Comparison of ENCODE assay signal across 10 cellular contexts in genomic region chr9:38339087-38339486, GRCh38. TPM values are rescaled to one million over a fixed set of nuclear protein-coding genes. Genes with fewer than 3 reads are reported as not detected.
A peak's percentile ranks its signal among the peaks of the same experiment; 100 is the strongest.
DNase-seq lines count a peak whose midpoint lies in the region; ATAC-seq, FAIRE-seq and TF ChIP-seq lines count a peak whose summit lies in the region.
"Had no signal": no experiment of that assay in that cellular context is flagged by ENCODE, and none has a peak within 500 bp of the region (broad histone marks: within the 10 kb centered on the region; RNA-seq: fewer than 3 reads in every experiment).

No MANE protein-coding gene starts in this region.

- BruUV-seq in HepG2 (replicated peaks; lab: Mats Ljungman, UMichigan), result no TSS peak

- H3F3A ChIP-seq in smooth muscle cell (ENCODE audit: low read depth), result no peaks in the 10 kb centered on the region

- no peak overlapping the region for H3K4me3 ChIP-seq in astrocyte (ENCODE audit: insufficient read depth, low read depth, low read length)
- H3K4me3 ChIP-seq in HepG2 (replicated peaks in 1 of 3; ENCODE audit: insufficient read depth in 1 of 3, low read depth in 2 of 3, low read length in 3 of 3), result no peak overlapping the region
- H3K4me3 ChIP-seq in smooth muscle cell, result no peak overlapping the region

- TF ChIP-seq CTCF in astrocyte (IDR thresholded peaks at IDR 0.05; ENCODE audit: insufficient read depth, low read depth, low read length) (no peak), HepG2 (CRISPR knock-in tag; IDR thresholded peaks at IDR 0.05) (no peak), smooth muscle cell (IDR thresholded peaks at IDR 0.05; ENCODE audit: borderline replicate concordance, insufficient read depth, poor library complexity, severe bottlenecking) (no peak)

- intact Hi-C loops in HepG2 (cut with micrococcal nuclease; ENCODE audit: unreplicated experiment), result no loop called here

- H3K79me2 ChIP-seq in astrocyte (ENCODE audit: insufficient read depth, low read length), result no peaks in the 10 kb centered on the region
- H3K79me2 ChIP-seq in HepG2 (ENCODE audit: insufficient read depth, low read length), result no peaks in the 10 kb centered on the region
- H3K79me2 ChIP-seq in smooth muscle cell (ENCODE audit: low read depth), result no peaks in the 10 kb centered on the region

- H4K20me1 ChIP-seq in astrocyte (ENCODE audit: insufficient read depth, low read length), result no peaks in the 10 kb centered on the region
- no peaks in the 10 kb centered on the region for H4K20me1 ChIP-seq in HepG2 (ENCODE audit: insufficient read depth, low read length)
- H4K20me1 ChIP-seq in smooth muscle cell (ENCODE audit: low read depth), result no peaks in the 10 kb centered on the region

- FAIRE-seq in astrocyte (lab: Jason Lieb, UNC) (peak; percentile 96), HepG2 (lab: Jason Lieb, UNC) (no peak)

- in situ Hi-C loops in HepG2 (cut with HindIII; ENCODE audit: extremely low pct_ligation_motif_present, low pct_unique_long_range_greater_than_20kb), result no loop called here

- 0% methylated on average over 1 of the region's 3 CpGs for WGBS in HepG2 (ENCODE audit: low lambda C conversion rate)
- 60% methylated on average over 3 of the region's 3 CpGs for WGBS in smooth muscle cell (ENCODE audit: low lambda C conversion rate)

- H3K36me3 ChIP-seq in astrocyte (ENCODE audit: insufficient read depth, low read length) (no peaks in the 10 kb centered on the region), HepG2 (replicated peaks in 1 of 2; ENCODE audit: control insufficient read depth in 1 of 2, insufficient read depth in 2 of 2, low read length in 2 of 2) (no peaks in the 10 kb centered on the region), smooth muscle cell (ENCODE audit: low read depth) (no peaks in the 10 kb centered on the region)
- H3K36me3 ChIP-seq: neutrophil had no signal

- H3K9me3 ChIP-seq in astrocyte (ENCODE audit: insufficient read depth, low read depth, low read length) (peaks cover 5% of the 10 kb centered on the region), HepG2 (ENCODE audit: low read length) (no peaks in the 10 kb centered on the region), smooth muscle cell (replicated peaks; ENCODE audit: low read depth) (no peaks in the 10 kb centered on the region)
- H3K9me3 ChIP-seq: neutrophil had no signal

- H3K27me3 Mint-ChIP-seq in astrocyte (ENCODE audit: low read depth, unreplicated experiment), result peaks cover 31% of the 10 kb centered on the region

- H3K4me2 ChIP-seq in astrocyte (ENCODE audit: low read length) (peak overlapping the region; percentile 61), HepG2 (ENCODE audit: low read depth, low read length) (no peak overlapping the region), smooth muscle cell (no peak overlapping the region)

- H3K4me1 ChIP-seq in astrocyte (ENCODE audit: insufficient read depth, low read length) (peaks cover 13% of the 10 kb centered on the region), HepG2 (ENCODE audit: insufficient read depth, low read length) (peaks cover 11% of the 10 kb centered on the region; the same call in 1 of the 2 replicates), smooth muscle cell (ENCODE audit: low read depth) (peaks cover 13% of the 10 kb centered on the region)

- H3K27me3 ChIP-seq in astrocyte (ENCODE audit: insufficient read depth, low read length), result peaks cover 57% of the 10 kb centered on the region
- H3K27me3 ChIP-seq in HepG2 (ENCODE audit: control insufficient read depth in 1 of 2, insufficient read depth in 2 of 2, low read length in 2 of 2), result peaks cover 4 to 21% of the 10 kb centered on the region in 2 experiments; a peak in 3 of 5 replicates
- no peaks in the 10 kb centered on the region for H3K27me3 ChIP-seq in smooth muscle cell (ENCODE audit: low read depth)
- H3K27me3 ChIP-seq: neutrophil had no signal

- no peak overlapping the region for H3K27ac ChIP-seq in astrocyte (ENCODE audit: low read depth, low read length)
- H3K27ac ChIP-seq in HepG2 (ENCODE audit: extremely low read length, insufficient read depth, low read length), result no peak overlapping the region
- no peak overlapping the region for H3K27ac ChIP-seq in smooth muscle cell (ENCODE audit: low read depth)
- H3K27ac ChIP-seq: neutrophil had no signal

- no peak overlapping the region for H3K4me3 Mint-ChIP-seq in astrocyte (ENCODE audit: unreplicated experiment)

- peaks cover 3% of the 10 kb centered on the region for H3K36me3 Mint-ChIP-seq in astrocyte (ENCODE audit: low read depth, unreplicated experiment)

- H2AFZ ChIP-seq in astrocyte (ENCODE audit: low read depth, low read length) (peak overlapping the region; percentile 5), HepG2 (ENCODE audit: low read length) (no peak overlapping the region), smooth muscle cell (ENCODE audit: low read depth) (no peak overlapping the region)

- peaks cover 19% of the 10 kb centered on the region for H3K9me3 Mint-ChIP-seq in astrocyte (ENCODE audit: unreplicated experiment)

- DNase-seq in astrocyte (ENCODE audit: low read depth) (peak; percentile 76), HepG2 (ENCODE audit: low spot score) (no peak), NAMALWA (ENCODE audit: low spot score) (no peak), smooth muscle cell (lab: John Stamatoyannopoulos, UW; ENCODE audit: unreplicated experiment) (no peak), putamen (ENCODE audit: low spot score) (no peak)
- DNase-seq: effector CD4-positive, alpha-beta T cell had no signal

- H3K4me1 Mint-ChIP-seq in astrocyte (ENCODE audit: low read depth, unreplicated experiment), result peaks cover 10% of the 10 kb centered on the region

- H3K9ac ChIP-seq in astrocyte (ENCODE audit: low read length) (no peak overlapping the region), HepG2 (ENCODE audit: insufficient read depth, low read depth, low read length) (no peak overlapping the region), smooth muscle cell (ENCODE audit: low read depth) (no peak overlapping the region)

- POLR2A ChIA-PET in HepG2 (lab: Yijun Ruan, JAX), result no interaction called here

- ATAC-seq in GM18520 (IDR thresholded peaks at IDR 0.05; ENCODE audit: unreplicated experiment) (peak; percentile 68), HG02610 (IDR thresholded peaks at IDR 0.05; ENCODE audit: unreplicated experiment) (peak; percentile 70), HepG2 (no peak), GM21619 (IDR thresholded peaks at IDR 0.05; ENCODE audit: unreplicated experiment) (no peak)

- TF ChIP-seq RAD21 in HepG2 (CRISPR knock-in tag; IDR thresholded peaks at IDR 0.05), result no peak

- H3K27ac Mint-ChIP-seq in astrocyte (ENCODE audit: unreplicated experiment), result peak overlapping the region; percentile 59

- no peak for TF ChIP-seq EP300 in HepG2 (IDR thresholded peaks at IDR 0.05; ENCODE audit: low read depth in 2 of 2, low read length in 2 of 2)
- no peak for TF ChIP-seq EP300 in HepG2 (CRISPR knock-in tag; IDR thresholded peaks at IDR 0.05; ENCODE audit: borderline replicate concordance)

- CTCF ChIA-PET in HepG2 (lab: Yijun Ruan, JAX; ENCODE audit: low intra/inter-chr PET ratio, low total read pairs), result no interaction called here

- TF ChIP-seq POLR2A in HepG2 (IDR thresholded peaks at IDR 0.05; ENCODE audit: insufficient read depth in 1 of 2, low read depth in 2 of 2, low read length in 2 of 2), result no peak

TF ChIP-seq in HepG2, 621 proteins besides CTCF, POLR2A, EP300 and RAD21 (continues in another document):
- TF ChIP-seq TFDP2 (CRISPR knock-in tag; IDR thresholded peaks at IDR 0.05) (no peak), ZNF768 (CRISPR knock-in tag; IDR thresholded peaks at IDR 0.05) (peak; percentile 84; the same call in 1 of the 2 replicates), ZBTB8A (CRISPR knock-in tag; IDR thresholded peaks at IDR 0.05; ENCODE audit: borderline replicate concordance, low read depth) (no peak), ZMYM3 (CRISPR knock-in tag; IDR thresholded peaks at IDR 0.05) (peak; percentile 84)

RNA-seq across cellular contexts. Expression of gene ALDH1B1, which starts 53.4 kb away (rescaled TPM):
- 124 and 137 TPM in 2 replicates for total RNA-seq in astrocyte
- total RNA-seq in HepG2 (2016; rRNA removed; fragmentation: Illumina TruSeq; extraction: Trizol), result 125 and 159 TPM in 2 replicates
- total RNA-seq in HepG2 (2016; cell fraction: cytosol; rRNA removed; fragmentation: Illumina TruSeq; extraction: Trizol; ENCODE audit: low read depth), result 11.5 TPM in 2 replicates
- total RNA-seq in HepG2 (2016; cell fraction: insoluble cytoplasmic fraction; rRNA removed; fragmentation: Illumina TruSeq; extraction: Trizol), result 126 and 146 TPM in 2 replicates
- total RNA-seq in HepG2 (2016; cell fraction: membrane; rRNA removed; fragmentation: Illumina TruSeq; extraction: Trizol), result 48.8 and 50.7 TPM in 2 replicates
- 50.9 and 56.2 TPM in 2 replicates for total RNA-seq in HepG2 (2016; cell fraction: nucleus; rRNA removed; fragmentation: Illumina TruSeq; extraction: Trizol)
- polyA plus RNA-seq in HepG2 (2011; rRNA removed), result 45.1 and 49.5 TPM in 2 replicates
- polyA plus RNA-seq in HepG2 (2011; cell fraction: cytosol; rRNA removed), result 39.2 and 42.4 TPM in 2 replicates
- 15.7 and 19.6 TPM in 2 replicates for polyA plus RNA-seq in HepG2 (2011; cell fraction: nucleus; rRNA removed)
- 51.6 and 52.8 TPM in 2 replicates for polyA plus RNA-seq in HepG2 (2012)
- 7.5 and 7.7 TPM in 2 replicates for polyA plus RNA-seq in HepG2 (2016; cell fraction: cytosol; fragmentation: Illumina TruSeq; extraction: Trizol; ENCODE audit: low read depth)
- polyA plus RNA-seq in HepG2 (2016; cell fraction: insoluble cytoplasmic fraction; fragmentation: Illumina TruSeq; extraction: Trizol; ENCODE audit: low read depth), result 131 and 144 TPM in 2 replicates
- 23.3 and 23.6 TPM in 2 replicates for polyA plus RNA-seq in HepG2 (2016; cell fraction: membrane; fragmentation: Illumina TruSeq; extraction: Trizol; ENCODE audit: low read depth)
- 57.5 and 58.3 TPM in 2 replicates for polyA plus RNA-seq in HepG2 (2016; cell fraction: nucleus; fragmentation: Illumina TruSeq; extraction: Trizol; ENCODE audit: insufficient read depth, low read depth)
- 58.5 and 119 TPM in 2 replicates for polyA minus RNA-seq in HepG2 (2011; rRNA and poly(A)+ RNA removed; ENCODE audit: low replicate concordance)
- 51.9 and 56.8 TPM in 2 replicates for polyA minus RNA-seq in HepG2 (2011; cell fraction: cytosol; rRNA and poly(A)+ RNA removed)
- polyA minus RNA-seq in HepG2 (2011; cell fraction: nucleus; rRNA and poly(A)+ RNA removed), result 20.2 and 23.6 TPM in 2 replicates
- 24.6 and 25.3 TPM in 2 replicates for total RNA-seq in smooth muscle cell
- 29.0 and 31.9 TPM in 2 replicates for polyA plus RNA-seq in smooth muscle cell

Comparison
In these comparisons a context has a peak if more than half of its experiments do, and no peak if none do; other contexts are left out.
1. ATAC-seq: peak in GM18520 (single experiment) and HG02610 (single experiment); none in HepG2 (single experiment) and GM21619 (single experiment).